Comparison of ENCODE assay signal across 31 cellular contexts in the genomic region with DNA sequence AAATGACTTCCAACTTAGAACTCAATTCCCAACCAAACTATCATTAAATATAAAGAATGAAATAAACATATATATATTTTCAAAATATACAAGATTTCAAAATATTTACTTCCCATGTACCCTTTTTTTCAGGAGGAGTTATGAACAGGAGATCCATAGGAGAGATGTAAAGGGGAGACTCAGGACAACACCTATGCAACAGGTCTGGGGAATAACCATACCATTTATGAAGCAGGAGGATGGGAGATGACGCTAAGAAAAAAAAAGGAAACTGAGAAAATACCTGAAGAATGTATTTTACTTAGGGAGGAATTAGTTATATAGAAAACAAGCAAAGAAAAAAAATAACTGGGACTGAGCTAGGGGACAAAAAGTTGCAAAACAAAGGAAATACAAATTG.
"Had no signal": no experiment of that assay in that cellular context is flagged by ENCODE, and none has a peak within 500 bp of the region (broad histone marks: within the 10 kb centered on the region; RNA-seq: fewer than 3 reads in every experiment).

No MANE protein-coding gene starts in this region.

- H3K27me3 Mint-ChIP-seq: activated CD4-positive, alpha-beta memory T cell treated with anti-CD3 and anti-CD28 coated beads, Interleukin-2, amount 10 ng/mL, durations not matched to agents 7 days and 5 days; activated CD4-positive, alpha-beta T cell treated with anti-CD3 and anti-CD28 coated beads, Interleukin-2, amount 10 ng/mL, durations not matched to agents 7 days and 5 days; activated naive CD8-positive, alpha-beta T cell treated with anti-CD3 and anti-CD28 coated beads, Interleukin-2, amount 10 ng/mL, durations not matched to agents 7 days and 5 days; activated T-cell treated with anti-CD3 and anti-CD28 coated beads, Interleukin-2, amount 50 U/mL, for 24 hours; activated T-helper 17 cell treated with anti-CD3 and anti-CD28 coated beads, Interleukin-2, amount 50 U/mL, for 72 hours; brain; effector memory CD8-positive, alpha-beta T cell had no signal

- H3K9me3 Mint-ChIP-seq: activated CD4-positive, alpha-beta memory T cell treated with anti-CD3 and anti-CD28 coated beads, Interleukin-2, amount 10 ng/mL, durations not matched to agents 7 days and 5 days; activated CD4-positive, alpha-beta T cell treated with anti-CD3 and anti-CD28 coated beads, Interleukin-2, amount 10 ng/mL, durations not matched to agents 7 days and 5 days; activated naive CD8-positive, alpha-beta T cell treated with anti-CD3 and anti-CD28 coated beads, Interleukin-2, amount 10 ng/mL, durations not matched to agents 7 days and 5 days; activated T-cell treated with anti-CD3 and anti-CD28 coated beads, Interleukin-2, amount 50 U/mL, for 24 hours; activated T-cell treated with anti-CD3 and anti-CD28 coated beads, Interleukin-2, amount 50 U/mL, for 72 hours; activated T-helper 17 cell treated with anti-CD3 and anti-CD28 coated beads, Interleukin-2, amount 50 U/mL, for 72 hours; brain; effector memory CD8-positive, alpha-beta T cell; WTC11 had no signal

- H3K4me3 Mint-ChIP-seq: activated CD4-positive, alpha-beta memory T cell treated with anti-CD3 and anti-CD28 coated beads, Interleukin-2, amount 10 ng/mL, durations not matched to agents 7 days and 5 days; activated CD4-positive, alpha-beta T cell treated with anti-CD3 and anti-CD28 coated beads, Interleukin-2, amount 10 ng/mL, durations not matched to agents 7 days and 5 days; activated naive CD8-positive, alpha-beta T cell treated with anti-CD3 and anti-CD28 coated beads, Interleukin-2, amount 10 ng/mL, durations not matched to agents 7 days and 5 days; activated T-cell treated with anti-CD3 and anti-CD28 coated beads, Interleukin-2, amount 50 U/mL, for 24 hours; activated T-cell treated with anti-CD3 and anti-CD28 coated beads, Interleukin-2, amount 50 U/mL, for 72 hours; activated T-helper 17 cell treated with anti-CD3 and anti-CD28 coated beads, Interleukin-2, amount 50 U/mL, for 72 hours; brain; effector memory CD8-positive, alpha-beta T cell; WTC11 had no signal

- H3K27ac Mint-ChIP-seq: activated CD4-positive, alpha-beta memory T cell treated with anti-CD3 and anti-CD28 coated beads, Interleukin-2, amount 10 ng/mL, durations not matched to agents 7 days and 5 days; activated CD4-positive, alpha-beta T cell treated with anti-CD3 and anti-CD28 coated beads, Interleukin-2, amount 10 ng/mL, durations not matched to agents 7 days and 5 days; activated naive CD8-positive, alpha-beta T cell treated with anti-CD3 and anti-CD28 coated beads, Interleukin-2, amount 10 ng/mL, durations not matched to agents 7 days and 5 days; activated T-cell treated with anti-CD3 and anti-CD28 coated beads, Interleukin-2, amount 50 U/mL, for 24 hours; activated T-cell treated with anti-CD3 and anti-CD28 coated beads, Interleukin-2, amount 50 U/mL, for 72 hours; activated T-helper 17 cell treated with anti-CD3 and anti-CD28 coated beads, Interleukin-2, amount 50 U/mL, for 72 hours; brain; WTC11 had no signal

- H3K27ac ChIP-seq: ascending aorta, breast epithelium, cardiac muscle cell, esophagus muscularis mucosa, foreskin keratinocyte, gastrocnemius medialis, heart left ventricle had no signal

- FAIRE-seq: colon had no signal

- DNase-seq: activated CD4-positive, alpha-beta memory T cell treated with anti-CD3 and anti-CD28 coated beads, Interleukin-2, amount 10 ng/mL, durations not matched to agents 7 days and 5 days; activated CD4-positive, alpha-beta T cell treated with anti-CD3 and anti-CD28 coated beads for 1 hour; activated CD4-positive, alpha-beta T cell treated with anti-CD3 and anti-CD28 coated beads for 4 hours; activated CD4-positive, alpha-beta T cell treated with anti-CD3 and anti-CD28 coated beads, Interleukin-2, amount 10 ng/mL, durations not matched to agents 7 days and 5 days; activated CD4-positive, alpha-beta T cell treated with anti-CD3 and anti-CD28 coated beads, Interleukin-2, amount 50 U/mL, for 4 hours; activated CD8-positive, alpha-beta memory T cell treated with anti-CD3 and anti-CD28 coated beads, Interleukin-2, amount 50 U/mL, for 48 hours; activated effector memory CD4-positive, alpha-beta T cell treated with Interleukin-2 at 50 U/mL for 16 hours; activated gamma-delta T cell treated with Interleukin-2 at 50 U/mL for 16 hours; activated naive CD4-positive, alpha-beta T cell treated with anti-CD3 and anti-CD28 coated beads, Interleukin-2, amount 50 U/mL, for 16 hours; activated naive CD4-positive, alpha-beta T cell treated with Interleukin-2 at 50 U/mL for 16 hours; activated naive CD8-positive, alpha-beta T cell treated with anti-CD3 and anti-CD28 coated beads, Interleukin-2, amount 10 ng/mL, durations not matched to agents 7 days and 5 days; activated T-cell treated with anti-CD3 and anti-CD28 coated beads for 4 hours; activated T-cell treated with anti-CD3 and anti-CD28 coated beads, Interleukin-2, amount 50 U/mL, for 24 hours; activated T-cell treated with anti-CD3 and anti-CD28 coated beads, Interleukin-2, amount 50 U/mL, for 72 hours; cortex of kidney; effector CD4-positive, alpha-beta T cell; effector memory CD8-positive, alpha-beta T cell; erythroblast; foreskin keratinocyte; gastrocnemius medialis; glutamatergic neuron; heart left ventricle; T-helper 2 cell had no signal

- H3K27me3 ChIP-seq: ascending aorta, breast epithelium, cardiac muscle cell, esophagus muscularis mucosa, foreskin keratinocyte, gastrocnemius medialis, heart left ventricle had no signal

- H3K4me1 ChIP-seq: ascending aorta, breast epithelium, foreskin keratinocyte, gastrocnemius medialis had no signal

- ATAC-seq: activated T-cell treated with anti-CD3 and anti-CD28 coated beads, Interleukin-2, amount 50 U/mL, for 72 hours; activated T-helper 17 cell treated with anti-CD3 and anti-CD28 coated beads, Interleukin-2, amount 50 U/mL, for 72 hours; effector memory CD8-positive, alpha-beta T cell; foreskin keratinocyte; gastrocnemius medialis; heart left ventricle; WTC11 had no signal

- H3K4me3 ChIP-seq: ascending aorta, breast epithelium, cardiac muscle cell, esophagus muscularis mucosa, gastrocnemius medialis, heart left ventricle had no signal

- H3K4me1 Mint-ChIP-seq: WTC11 had no signal

- H3K9me3 ChIP-seq: ascending aorta, breast epithelium, esophagus muscularis mucosa, gastrocnemius medialis, heart left ventricle had no signal
